ENCODE assay signal across 29 cellular contexts in the genomic region with DNA sequence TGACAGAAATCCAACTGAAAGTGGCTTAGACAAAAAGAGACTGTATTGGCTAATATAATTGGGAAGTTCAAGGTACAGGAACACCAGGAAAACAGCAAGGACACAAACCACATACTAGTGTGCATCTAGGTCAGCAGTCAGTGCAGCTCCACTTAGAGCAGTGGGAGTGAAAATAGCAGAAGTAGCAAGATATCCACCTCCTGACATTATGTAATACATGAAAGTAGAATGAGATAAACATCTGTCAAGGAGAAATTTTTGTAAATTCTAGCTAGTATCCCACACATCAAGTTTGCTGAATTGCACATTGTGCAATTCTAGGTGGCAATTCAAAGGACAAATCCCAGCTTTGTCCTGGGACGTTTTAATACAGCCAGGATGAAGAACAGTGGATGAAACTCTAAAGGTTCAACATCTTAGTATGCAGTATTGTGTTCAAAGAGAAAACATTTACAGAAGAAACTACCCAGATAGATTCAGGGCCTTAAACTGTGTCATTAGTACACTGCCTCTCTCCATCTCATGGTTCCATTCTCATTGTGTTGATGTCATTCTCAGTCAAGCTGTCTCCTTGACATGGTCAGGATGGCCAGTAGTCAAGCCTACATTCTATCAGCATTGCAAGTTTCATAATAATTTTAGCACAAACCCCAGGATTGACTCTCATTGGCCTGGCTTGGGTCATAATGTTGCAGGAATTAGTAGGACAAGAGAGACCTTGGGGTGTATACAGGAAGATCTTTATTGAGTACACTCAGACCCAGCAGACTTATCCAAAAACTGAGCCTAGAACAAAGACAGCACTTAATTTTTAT. TPM values are rescaled to one million over a fixed set of nuclear protein-coding genes. Genes with fewer than 3 reads are reported as not detected.
DNase-seq lines count a peak whose midpoint lies in the region; ATAC-seq and TF ChIP-seq lines count a peak whose summit lies in the region.
"Had no signal": no experiment of that assay in that cellular context is flagged by ENCODE, and none has a peak within 500 bp of the region (broad histone marks: within the 10 kb centered on the region; RNA-seq: fewer than 3 reads in every experiment).

No MANE protein-coding gene starts in this region.

- no peak overlapping the region for H3K4me3 ChIP-seq in fibroblast of villous mesenchyme (ENCODE audit: low read depth, low read length)
- H3K4me3 ChIP-seq: BLaER1 treated with 17β-estradiol and CSF1 and Interleukin-3, amounts not matched to agents 10 nM and 100 nM; testis; vagina had no signal

- H3K4me3 Mint-ChIP-seq in progenitor cell of endocrine pancreas (ENCODE audit: low read depth): no peak overlapping the region
- no peak overlapping the region for H3K4me3 Mint-ChIP-seq in activated T-cell treated with anti-CD3 and anti-CD28 coated beads, Interleukin-2, amount 50 U/mL, for 4 hours
- H3K4me3 Mint-ChIP-seq: activated CD8-positive, alpha-beta T cell treated with anti-CD3 and anti-CD28 coated beads, Interleukin-2, amount 10 ng/mL, durations not matched to agents 7 days and 5 days; activated naive CD8-positive, alpha-beta T cell treated with anti-CD3 and anti-CD28 coated beads, Interleukin-2, amount 10 ng/mL, durations not matched to agents 7 days and 5 days; central memory CD8-positive, alpha-beta T cell; naive B cell; stimulated activated naive B cell treated with anti-CD40 and anti-IgM and Interleukin-4, amounts not matched to agents 10 μg/mL and 1 μg/mL and 100 μg/mL, for 72 hours had no signal

- no peak for TF ChIP-seq CTCF in fibroblast of villous mesenchyme (IDR thresholded peaks at IDR 0.05; ENCODE audit: insufficient read depth, low read depth, low read length)
- TF ChIP-seq CTCF in progenitor cell of endocrine pancreas (IDR thresholded peaks at IDR 0.05; ENCODE audit: unreplicated experiment): no peak

- H3K9me3 Mint-ChIP-seq in progenitor cell of endocrine pancreas (ENCODE audit: low read depth): peaks cover 10% of the 10 kb centered on the region
- H3K9me3 Mint-ChIP-seq in activated T-cell treated with anti-CD3 and anti-CD28 coated beads, Interleukin-2, amount 50 U/mL, for 4 hours: peaks cover 14% of the 10 kb centered on the region

- H3K4me1 Mint-ChIP-seq in progenitor cell of endocrine pancreas (ENCODE audit: low read depth): peaks cover 3% of the 10 kb centered on the region
- H3K4me1 Mint-ChIP-seq in activated T-cell treated with anti-CD3 and anti-CD28 coated beads, Interleukin-2, amount 50 U/mL, for 4 hours (ENCODE audit: low read depth): no peaks in the 10 kb centered on the region
- H3K4me1 Mint-ChIP-seq: activated naive CD8-positive, alpha-beta T cell treated with anti-CD3 and anti-CD28 coated beads, Interleukin-2, amount 10 ng/mL, durations not matched to agents 7 days and 5 days; central memory CD8-positive, alpha-beta T cell; naive B cell; stimulated activated naive B cell treated with anti-CD40 and anti-IgM and Interleukin-4, amounts not matched to agents 10 μg/mL and 1 μg/mL and 100 μg/mL, for 72 hours had no signal

- ATAC-seq in activated T-cell treated with anti-CD3 and anti-CD28 coated beads, Interleukin-2, amount 50 U/mL, for 4 hours: no peak
- ATAC-seq: activated CD8-positive, alpha-beta T cell treated with anti-CD3 and anti-CD28 coated beads, Interleukin-2, amount 10 ng/mL, durations not matched to agents 7 days and 5 days; PC-3; Right ventricle myocardium inferior; stimulated activated naive B cell treated with anti-CD40 and anti-IgM and Interleukin-4, amounts not matched to agents 10 μg/mL and 1 μg/mL and 100 μg/mL, for 72 hours had no signal

- peaks cover 1% of the 10 kb centered on the region for H3K36me3 Mint-ChIP-seq in progenitor cell of endocrine pancreas (ENCODE audit: insufficient read depth)
- H3K36me3 Mint-ChIP-seq in activated T-cell treated with anti-CD3 and anti-CD28 coated beads, Interleukin-2, amount 50 U/mL, for 4 hours (ENCODE audit: insufficient read depth): peaks cover 2% of the 10 kb centered on the region
- H3K36me3 Mint-ChIP-seq: activated naive CD8-positive, alpha-beta T cell treated with anti-CD3 and anti-CD28 coated beads, Interleukin-2, amount 10 ng/mL, durations not matched to agents 7 days and 5 days had no signal

- peaks cover under 1% of the 10 kb centered on the region for H3K27me3 Mint-ChIP-seq in progenitor cell of endocrine pancreas
- peaks cover 18% of the 10 kb centered on the region for H3K27me3 Mint-ChIP-seq in activated T-cell treated with anti-CD3 and anti-CD28 coated beads, Interleukin-2, amount 50 U/mL, for 4 hours (ENCODE audit: low read depth)

- peak overlapping the region; percentile 23 for H3K27ac Mint-ChIP-seq in progenitor cell of endocrine pancreas
- H3K27ac Mint-ChIP-seq: activated CD8-positive, alpha-beta T cell treated with anti-CD3 and anti-CD28 coated beads, Interleukin-2, amount 10 ng/mL, durations not matched to agents 7 days and 5 days; activated naive CD8-positive, alpha-beta T cell treated with anti-CD3 and anti-CD28 coated beads, Interleukin-2, amount 10 ng/mL, durations not matched to agents 7 days and 5 days; naive B cell; stimulated activated naive B cell treated with anti-CD40 and anti-IgM and Interleukin-4, amounts not matched to agents 10 μg/mL and 1 μg/mL and 100 μg/mL, for 72 hours had no signal

- DNase-seq in Kasumi-1 (lab: John Stamatoyannopoulos, UW) (peak; percentile 49 to 60), OCI-M1 (lab: John Stamatoyannopoulos, UW) (peak; percentile 90), fibroblast of villous mesenchyme (ENCODE audit: low read depth) (peak; percentile 29), progenitor cell of endocrine pancreas (ENCODE audit: low spot score, unreplicated experiment) (no peak), middle frontal gyrus (ENCODE audit: extremely low spot score, low spot score) (no peak), kidney tubule cell (ENCODE audit: low spot score) (no peak), GM03348 (ENCODE audit: low spot score) (no peak)
- DNase-seq in activated T-cell treated with anti-CD3 and anti-CD28 coated beads, Interleukin-2, amount 50 U/mL, for 4 hours: no peak
- DNase-seq: activated CD8-positive, alpha-beta T cell treated with anti-CD3 and anti-CD28 coated beads, Interleukin-2, amount 10 ng/mL, durations not matched to agents 7 days and 5 days; activated effector memory CD4-positive, alpha-beta T cell treated with anti-CD3 and anti-CD28 coated beads, Interleukin-2, amount 50 U/mL, for 16 hours; activated naive CD8-positive, alpha-beta T cell treated with anti-CD3 and anti-CD28 coated beads, Interleukin-2, amount 10 ng/mL, durations not matched to agents 7 days and 5 days; activated T-cell treated with anti-CD3 and anti-CD28 coated beads for 4 hours; dermis blood vessel endothelial cell; HCEC 1CT; KG1; mesenchymal stem cell; naive B cell; NCI-H1092; NCI-H187; NCI-H69; PC-3; stimulated activated CD4-positive, alpha-beta T cell treated with anti-CD3 and anti-CD28 coated beads, Interleukin-4, amount 100 ng/mL, for 1 hour; stimulated activated naive B cell treated with anti-CD40 and anti-IgM and Interleukin-4, amounts not matched to agents 10 μg/mL and 1 μg/mL and 100 μg/mL, for 72 hours; T-helper 1 cell; testis had no signal

RNA-seq across cellular contexts. Expression of a gene that starts 56.8 kb away (rescaled TPM):
- total RNA-seq in fibroblast of villous mesenchyme (not detected in 2 replicates), progenitor cell of endocrine pancreas (not detected in 2 replicates)
- not detected for total RNA-seq in activated T-cell treated with anti-CD3 and anti-CD28 coated beads, Interleukin-2, amount 50 U/mL, for 4 hours
- total RNA-seq: activated CD8-positive, alpha-beta T cell treated with anti-CD3 and anti-CD28 coated beads, Interleukin-2, amount 10 ng/mL, durations not matched to agents 7 days and 5 days; activated naive CD8-positive, alpha-beta T cell treated with anti-CD3 and anti-CD28 coated beads, Interleukin-2, amount 10 ng/mL, durations not matched to agents 7 days and 5 days; dermis blood vessel endothelial cell; PC-3; Right ventricle myocardium inferior had no signal

Comparison
In these comparisons a context has a peak if more than half of its experiments do, and no peak if none do; other contexts are left out.
1. DNase-seq: peak in Kasumi-1 (2 of 2), OCI-M1 (single experiment) and fibroblast of villous mesenchyme (single experiment); none in progenitor cell of endocrine pancreas (single experiment), middle frontal gyrus (single experiment), kidney tubule cell (single experiment), GM03348 (single experiment) and activated T-cell treated with anti-CD3 and anti-CD28 coated beads, Interleukin-2, amount 50 U/mL, for 4 hours (single experiment).